In the genomic region with DNA sequence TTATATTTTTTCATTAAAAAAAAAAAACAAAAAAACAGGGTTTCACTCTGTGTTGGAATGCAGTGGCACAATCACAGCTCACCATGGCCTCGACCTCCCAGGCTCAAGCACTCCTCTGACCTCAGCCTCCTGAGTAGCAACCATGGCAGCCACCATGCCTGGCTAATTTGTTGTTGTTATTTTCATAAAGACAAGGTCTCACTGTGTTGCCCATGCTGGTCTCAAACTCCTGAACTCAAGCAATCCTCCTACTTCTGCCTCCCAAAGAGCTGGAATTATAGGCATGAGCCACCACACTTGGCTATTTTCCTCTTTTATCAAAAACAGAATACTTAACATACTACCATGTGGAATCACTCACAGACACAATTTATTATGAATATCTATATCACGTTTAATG, we compare ENCODE assay signal across 19 cellular contexts. TPM values are rescaled to one million over a fixed set of nuclear protein-coding genes. Genes with fewer than 3 reads are reported as not detected.
DNase-seq lines count a peak whose midpoint lies in the region; ATAC-seq, FAIRE-seq and TF ChIP-seq lines count a peak whose summit lies in the region.
"Had no signal": no experiment of that assay in that cellular context is flagged by ENCODE, and none has a peak within 500 bp of the region (broad histone marks: within the 10 kb centered on the region; RNA-seq: fewer than 3 reads in every experiment).

No MANE protein-coding gene starts in this region.

- BruUV-seq in Calu3 (replicated peaks; lab: Mats Ljungman, UMichigan), result no TSS peak

- intact Hi-C loops in gastrocnemius medialis (cut with DNase I; ENCODE audit: low total_unique reads), result no loop called here
- intact Hi-C loops in Calu3 (cut with micrococcal nuclease; ENCODE audit: unreplicated experiment), result no loop called here

- in situ Hi-C loops in gastrocnemius medialis (cut with MboI; ENCODE audit: low sequenced_read_pairs in 4 of 4), result no loop called here

- ATAC-seq in T-helper 17 cell (no peak), gastrocnemius medialis (no peak), GM21515 (IDR thresholded peaks at IDR 0.05; ENCODE audit: unreplicated experiment) (no peak)
- ATAC-seq: GM12878, GM23338, HCT116 had no signal

- no peak for TF ChIP-seq POLR2A in GM12892 (IDR thresholded peaks at IDR 0.05; ENCODE audit: low read depth, low read length)
- no peak for TF ChIP-seq POLR2A in gastrocnemius medialis (IDR thresholded peaks at IDR 0.05)

- TF ChIP-seq CTCF in nephron progenitor cell (IDR thresholded peaks at IDR 0.05) (no peak), gastrocnemius medialis (IDR thresholded peaks at IDR 0.05 in 4 of 5, conservative IDR thresholded peaks at IDR 0.05 in 1 of 5) (no peak), Calu3 (IDR thresholded peaks at IDR 0.05; ENCODE audit: unreplicated experiment) (no peak)

- peaks cover 6 to 14% of the 10 kb centered on the region in 2 donors for H3K4me1 ChIP-seq in gastrocnemius medialis

- peaks cover 0 to 15% of the 10 kb centered on the region in 2 donors for H3K36me3 ChIP-seq in gastrocnemius medialis

- H3K27me3 Mint-ChIP-seq in T-helper 17 cell (no peaks in the 10 kb centered on the region), nephron progenitor cell (ENCODE audit: low read depth, poor library complexity) (no peaks in the 10 kb centered on the region), Calu3 (ENCODE audit: unreplicated experiment) (no peaks in the 10 kb centered on the region)
- H3K27me3 Mint-ChIP-seq: CD4-positive, alpha-beta memory T cell had no signal

- no peak overlapping the region for H3K4me3 ChIP-seq in gastrocnemius medialis
- H3K4me3 ChIP-seq: GM12878, GM23338 had no signal

- no peak for DNase-seq in GM12892 (ENCODE audit: insufficient read length)
- DNase-seq in T-helper 17 cell, result no peak
- no peak for DNase-seq in nephron progenitor cell
- no peak for DNase-seq in gastrocnemius medialis
- no peak for DNase-seq in Calu3
- no peak for DNase-seq in NCI-H1930 (lab: John Stamatoyannopoulos, UW)
- DNase-seq: C1 segment of cervical spinal cord; CD4-positive, alpha-beta memory T cell; COR-L47; DMS153; DND-41; H9 had no signal

- H3K4me1 Mint-ChIP-seq in T-helper 17 cell (peaks cover 5% of the 10 kb centered on the region), nephron progenitor cell (peaks cover 8% of the 10 kb centered on the region), Calu3 (ENCODE audit: low read depth, unreplicated experiment) (no peaks in the 10 kb centered on the region)
- H3K4me1 Mint-ChIP-seq: GM23338 had no signal

- CTCF ChIA-PET in Calu3 (lab: Charles Lee), result interaction anchor here (0.6 to 0.7 kb wide), 2 partner anchors 38 to 238 kb away, joined by 4 read pairs; no protein-coding TSS in a partner anchor

- peak overlapping the region in 3 of 4 donors; percentile 52 to 55 (median 54) for H3K27ac ChIP-seq in gastrocnemius medialis

- no peaks in the 10 kb centered on the region for H3K9me3 ChIP-seq in T-helper 17 cell (ENCODE audit: control insufficient read depth, low read length, poor library complexity, severe bottlenecking)
- no peaks in the 10 kb centered on the region for H3K9me3 ChIP-seq in gastrocnemius medialis

- H3K27ac Mint-ChIP-seq in T-helper 17 cell, result peak overlapping the region; percentile 19
- H3K27ac Mint-ChIP-seq in nephron progenitor cell, result peak overlapping the region; percentile 15
- no peak overlapping the region for H3K27ac Mint-ChIP-seq in Calu3 (ENCODE audit: unreplicated experiment)
- H3K27ac Mint-ChIP-seq: GM23338 had no signal

- H3K4me3 Mint-ChIP-seq in T-helper 17 cell (no peak overlapping the region), nephron progenitor cell (no peak overlapping the region), Calu3 (ENCODE audit: low read depth, unreplicated experiment) (no peak overlapping the region)
- H3K4me3 Mint-ChIP-seq: CD4-positive, alpha-beta memory T cell; GM23338; H9 had no signal

- no peaks in the 10 kb centered on the region for H3K27me3 ChIP-seq in gastrocnemius medialis

- FAIRE-seq in GM12892 (lab: Jason Lieb, UNC), result peak; percentile 38
- FAIRE-seq: G401.6, GM12878, GM18507, GM19239 had no signal

- H3K36me3 Mint-ChIP-seq in T-helper 17 cell (ENCODE audit: low read depth) (peaks cover 2% of the 10 kb centered on the region), nephron progenitor cell (ENCODE audit: low read depth) (peaks cover 58% of the 10 kb centered on the region), Calu3 (ENCODE audit: insufficient read depth, unreplicated experiment) (peaks cover 20% of the 10 kb centered on the region)

- H3K9me3 Mint-ChIP-seq in nephron progenitor cell (no peaks in the 10 kb centered on the region), Calu3 (ENCODE audit: low read depth, unreplicated experiment) (no peaks in the 10 kb centered on the region)
- H3K9me3 Mint-ChIP-seq: CD4-positive, alpha-beta memory T cell; GM23338; H9 had no signal

RNA-seq across cellular contexts. Expression of gene UBAP2, which starts 46.7 kb away (rescaled TPM):
- 18.3 TPM for polyA plus RNA-seq in GM12892 (2012; ENCODE audit: missing spikeins)
- total RNA-seq in T-helper 17 cell (10 to 100 TPM; 33.9 to 37.3 TPM), gastrocnemius medialis (10 to 100 TPM; 14.6 to 26.6 (median 20.9) TPM), Calu3 (2022) (45.5 and 48.4 TPM in 2 replicates)
